In the genomic region with DNA sequence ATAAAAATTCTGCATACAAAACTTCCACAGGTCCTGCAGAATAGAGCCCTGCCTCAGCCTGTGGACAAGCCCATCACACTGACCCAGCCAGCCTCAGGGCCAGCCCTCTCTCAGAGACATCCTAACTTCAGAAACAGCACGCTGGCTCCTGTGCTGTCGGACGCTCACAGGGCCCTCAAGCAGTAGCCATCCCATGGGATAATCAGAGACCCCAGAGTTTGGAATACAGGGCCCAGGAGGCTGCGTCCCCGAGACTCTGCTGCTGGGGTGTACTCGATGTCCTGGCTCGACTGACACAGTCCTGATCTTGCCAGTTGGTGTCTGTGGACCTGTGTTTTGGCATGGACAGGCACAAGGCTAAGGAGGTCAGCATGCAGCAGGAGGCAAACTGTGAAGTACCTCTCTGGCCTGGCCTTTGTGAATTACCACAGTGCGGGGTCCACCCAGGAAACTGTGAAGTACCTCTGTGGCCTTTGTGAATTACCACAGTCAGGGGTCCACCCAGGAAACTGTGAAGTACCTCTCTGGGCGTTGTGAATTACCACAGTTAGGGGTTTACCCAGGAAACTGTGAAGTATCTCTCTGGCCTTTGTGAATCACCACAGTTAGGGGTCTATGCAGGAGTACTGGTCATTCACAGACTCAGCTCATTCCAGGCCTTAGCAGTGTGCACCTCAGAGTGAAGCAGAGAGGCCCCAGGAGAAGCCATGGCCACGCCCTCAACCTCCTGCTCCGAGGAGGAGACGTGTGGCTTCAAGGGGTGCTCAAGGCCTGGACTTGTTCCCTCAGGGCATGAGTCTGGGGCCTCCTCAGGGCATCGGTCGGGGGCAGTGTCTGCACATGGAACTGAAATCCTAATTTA, we compare ENCODE assay signal across 22 cellular contexts.
"Had no signal": no experiment of that assay in that cellular context is flagged by ENCODE, and none has a peak within 500 bp of the region (broad histone marks: within the 10 kb centered on the region; RNA-seq: fewer than 3 reads in every experiment).

No MANE protein-coding gene starts in this region.

- H3K4me3 Mint-ChIP-seq: activated CD4-positive, alpha-beta memory T cell treated with anti-CD3 and anti-CD28 coated beads for 36 hours; activated CD8-positive, alpha-beta memory T cell treated with anti-CD3 and anti-CD28 coated beads, Interleukin-2, amount 10 ng/mL, durations not matched to agents 7 days and 5 days; activated T-cell treated with anti-CD3 and anti-CD28 coated beads, Interleukin-2, amount 50 U/mL, for 4 hours; central memory CD8-positive, alpha-beta T cell; effector memory CD8-positive, alpha-beta T cell; stimulated activated naive CD8-positive, alpha-beta T cell treated with anti-CD3 and anti-CD28 coated beads, Interleukin-15, Interleukin-2, amounts not matched to agents 100 ng/mL and 50 ng/mL, for 24 hours had no signal

- H3K27ac ChIP-seq: body of pancreas, lower lobe of right lung, SK-N-MC, skin epidermis, testis, WERI-Rb-1 had no signal

- H3K4me1 ChIP-seq: body of pancreas, lower lobe of right lung, testis had no signal

- H3K4me3 ChIP-seq: body of pancreas, lower lobe of right lung, SK-N-MC, skin epidermis, testis had no signal

- H3K36me3 ChIP-seq: lower lobe of right lung, WERI-Rb-1 had no signal

- H3K9me3 Mint-ChIP-seq: activated CD4-positive, alpha-beta memory T cell treated with anti-CD3 and anti-CD28 coated beads for 36 hours; activated naive CD4-positive, alpha-beta T cell treated with anti-CD3 and anti-CD28 coated beads, Interleukin-2, amount 50 U/mL, for 72 hours; activated T-cell treated with anti-CD3 and anti-CD28 coated beads, Interleukin-2, amount 50 U/mL, for 4 hours; central memory CD8-positive, alpha-beta T cell; effector memory CD8-positive, alpha-beta T cell; stimulated activated naive CD8-positive, alpha-beta T cell treated with anti-CD3 and anti-CD28 coated beads, Interleukin-15, Interleukin-2, amounts not matched to agents 100 ng/mL and 50 ng/mL, for 24 hours had no signal

- ATAC-seq: activated CD8-positive, alpha-beta memory T cell treated with anti-CD3 and anti-CD28 coated beads, Interleukin-2, amount 10 ng/mL, durations not matched to agents 7 days and 5 days; activated T-cell treated with anti-CD3 and anti-CD28 coated beads, Interleukin-2, amount 50 U/mL, for 4 hours; body of pancreas; effector memory CD8-positive, alpha-beta T cell; left cardiac atrium; lower lobe of right lung had no signal

- H3K4me1 Mint-ChIP-seq: activated CD8-positive, alpha-beta memory T cell treated with anti-CD3 and anti-CD28 coated beads, Interleukin-2, amount 10 ng/mL, durations not matched to agents 7 days and 5 days; central memory CD8-positive, alpha-beta T cell had no signal

- H3K36me3 Mint-ChIP-seq: activated CD4-positive, alpha-beta memory T cell treated with anti-CD3 and anti-CD28 coated beads for 36 hours; activated CD8-positive, alpha-beta memory T cell treated with anti-CD3 and anti-CD28 coated beads, Interleukin-2, amount 10 ng/mL, durations not matched to agents 7 days and 5 days; activated naive CD4-positive, alpha-beta T cell treated with anti-CD3 and anti-CD28 coated beads, Interleukin-2, amount 50 U/mL, for 72 hours; naive B cell had no signal

- DNase-seq: activated CD4-positive, alpha-beta memory T cell treated with anti-CD3 and anti-CD28 coated beads for 36 hours; activated CD8-positive, alpha-beta memory T cell treated with anti-CD3 and anti-CD28 coated beads, Interleukin-2, amount 10 ng/mL, durations not matched to agents 7 days and 5 days; activated gamma-delta T cell; activated T-cell treated with anti-CD3 and anti-CD28 coated beads, Interleukin-2, amount 50 U/mL, for 4 hours; amygdala; body of pancreas; dermis blood vessel endothelial cell; effector memory CD8-positive, alpha-beta T cell; foreskin melanocyte; left cardiac atrium; lower lobe of right lung; naive B cell; stimulated activated CD4-positive, alpha-beta T cell treated with anti-CD3 and anti-CD28 coated beads, Interleukin-4, amount 100 ng/mL, for 4 hours; stimulated activated CD8-positive, alpha-beta memory T cell treated with anti-CD3 and anti-CD28 coated beads, Interleukin-4, amount 100 ng/mL, for 48 hours; T-helper 9 cell; testis; WERI-Rb-1 had no signal

- H3K27me3 ChIP-seq: body of pancreas, testis had no signal

- H3K27ac Mint-ChIP-seq: activated CD4-positive, alpha-beta memory T cell treated with anti-CD3 and anti-CD28 coated beads for 36 hours; activated CD8-positive, alpha-beta memory T cell treated with anti-CD3 and anti-CD28 coated beads, Interleukin-2, amount 10 ng/mL, durations not matched to agents 7 days and 5 days; activated naive CD4-positive, alpha-beta T cell treated with anti-CD3 and anti-CD28 coated beads, Interleukin-2, amount 50 U/mL, for 72 hours; effector memory CD8-positive, alpha-beta T cell; stimulated activated naive CD8-positive, alpha-beta T cell treated with anti-CD3 and anti-CD28 coated beads, Interleukin-15, Interleukin-2, amounts not matched to agents 100 ng/mL and 50 ng/mL, for 24 hours had no signal

- H3K9me3 ChIP-seq: body of pancreas, lower lobe of right lung, testis had no signal
